In genomic region chr3:60742606-60743145, GRCh38 we compare ENCODE assay signal across 12 cellular contexts.
A peak's percentile ranks its signal among the peaks of the same experiment; 100 is the strongest.
DNase-seq lines count a peak whose midpoint lies in the region; ATAC-seq and TF ChIP-seq lines count a peak whose summit lies in the region.
"Had no signal": no experiment of that assay in that cellular context is flagged by ENCODE, and none has a peak within 500 bp of the region (broad histone marks: within the 10 kb centered on the region; RNA-seq: fewer than 3 reads in every experiment).

No MANE protein-coding gene starts in this region.

- in situ Hi-C loops in IMR-90 (cut with MboI; ENCODE audit: low sequenced_read_pairs), result no loop called here
- in situ Hi-C loops in brain microvascular endothelial cell (cut with HindIII; ENCODE audit: low pct_ligation_motif_present, low sequenced_read_pairs), result no loop called here
- in situ Hi-C loops in ACHN (cut with HindIII; ENCODE audit: low pct_ligation_motif_present, low pct_unique_long_range_greater_than_20kb, low sequenced_read_pairs), result no loop called here

- TF ChIP-seq RAD21 in IMR-90 (IDR thresholded peaks at IDR 0.05; ENCODE audit: low read length), result no peak

- no peaks in the 10 kb centered on the region for H3K27me3 Mint-ChIP-seq in activated naive CD4-positive, alpha-beta T cell treated with anti-CD3 and anti-CD28 coated beads, Interleukin-2, amount 10 ng/mL, durations not matched to agents 7 days and 5 days

- no peak overlapping the region for H2AK5ac ChIP-seq in IMR-90 (ENCODE audit: low read depth, low read length)

- no CpG with 5 or more reads among the region's 8 CpGs for WGBS in IMR-90 (ENCODE audit: extremely low coverage in 2 of 2, insufficient read length in 1 of 2), 2 experiments

- no peaks in the 10 kb centered on the region for H4K20me1 ChIP-seq in IMR-90 (ENCODE audit: insufficient read depth, low read length)

- no peak overlapping the region for H2BK5ac ChIP-seq in IMR-90 (ENCODE audit: low read depth, low read length, poor library complexity, severe bottlenecking)

- CTCF ChIA-PET in IMR-90 (lab: Yijun Ruan, JAX), result interaction anchor here (0.7 kb wide), 1 partner anchor 16 kb away, joined by 3 read pairs; no protein-coding TSS in a partner anchor
- CTCF ChIA-PET in activated naive CD4-positive, alpha-beta T cell treated with anti-CD3 and anti-CD28 coated beads, Interleukin-2, amount 10 ng/mL, durations not matched to agents 7 days and 5 days (lab: Charles Lee), result no interaction called here

- H4K91ac ChIP-seq in IMR-90 (ENCODE audit: insufficient read depth, low read depth, low read length), result no peak overlapping the region; the same call in 1 of the 2 replicates

- no peak overlapping the region for H2AFZ ChIP-seq in IMR-90 (replicated peaks; ENCODE audit: low read length, poor library complexity)

- TF ChIP-seq POLR2A in IMR-90 (IDR thresholded peaks at IDR 0.05; ENCODE audit: low read depth, low read length), result no peak

- DNase-seq in AG09309 (ENCODE audit: low read depth), result no peak
- DNase-seq in IMR-90, result peak; percentile 47
- peak; percentile 63 for DNase-seq in brain microvascular endothelial cell
- DNase-seq in iPS-NIHi7 (ENCODE audit: extremely low spot score), result peak; percentile 83
- DNase-seq in D341Med (ENCODE audit: low spot score), result no peak
- no peak for DNase-seq in NCI-H510A treated with DMSO at 0.1 percent for 48 hours (lab: John Stamatoyannopoulos, UW)
- DNase-seq in ACHN, result no peak
- no peak for DNase-seq in activated naive CD4-positive, alpha-beta T cell treated with anti-CD3 and anti-CD28 coated beads, Interleukin-2, amount 10 ng/mL, durations not matched to agents 7 days and 5 days
- DNase-seq: CD8-positive, alpha-beta T cell; NCI-H1417 treated with DMSO at 0.1 percent for 48 hours; T-helper 2 cell had no signal

- H2AK9ac ChIP-seq in IMR-90 (replicated peaks; ENCODE audit: low read depth, low read length, poor library complexity), result no peak overlapping the region

- no peaks in the 10 kb centered on the region for H3K36me3 Mint-ChIP-seq in activated naive CD4-positive, alpha-beta T cell treated with anti-CD3 and anti-CD28 coated beads, Interleukin-2, amount 10 ng/mL, durations not matched to agents 7 days and 5 days
- H3K36me3 Mint-ChIP-seq: CD8-positive, alpha-beta T cell had no signal

- no peak overlapping the region for H3K4ac ChIP-seq in IMR-90 (ENCODE audit: low read depth, low read length)

- no peak overlapping the region for H3K9ac ChIP-seq in IMR-90 (ENCODE audit: low read depth, low read length)

- peak; percentile 60 for TF ChIP-seq CTCF in AG09309 (IDR thresholded peaks at IDR 0.05; ENCODE audit: control insufficient read depth, insufficient read depth, low read depth, low read length, missing control alignments)
- peak; percentile 27 for TF ChIP-seq CTCF in IMR-90 (conservative IDR thresholded peaks at IDR 0.05; ENCODE audit: low read depth, low read length)
- TF ChIP-seq CTCF in brain microvascular endothelial cell (IDR thresholded peaks at IDR 0.05; ENCODE audit: low read depth, low read length, missing control alignments), result peak; percentile 86

- H3K4me3 ChIP-seq in AG09309 (ENCODE audit: control insufficient read depth, low read depth, low read length) (no peak overlapping the region), IMR-90 (ENCODE audit: insufficient read depth, low read depth, low read length) (no peak overlapping the region), brain microvascular endothelial cell (ENCODE audit: low read depth, low read length) (no peak overlapping the region)

- peak; percentile 84 for ATAC-seq in IMR-90 (ENCODE audit: low read depth)
- ATAC-seq: CD8-positive, alpha-beta T cell had no signal

- H3K4me2 ChIP-seq in IMR-90 (ENCODE audit: low read depth, low read length), result no peak overlapping the region

- H3K4me1 Mint-ChIP-seq in activated naive CD4-positive, alpha-beta T cell treated with anti-CD3 and anti-CD28 coated beads, Interleukin-2, amount 10 ng/mL, durations not matched to agents 7 days and 5 days, result no peaks in the 10 kb centered on the region

- no peaks in the 10 kb centered on the region for H3K9me3 ChIP-seq in IMR-90 (ENCODE audit: control insufficient read depth, insufficient read depth, low read length)

- peak overlapping the region; percentile 35; the same call in 1 of the 2 replicates for H3K18ac ChIP-seq in IMR-90 (ENCODE audit: low read depth, low read length)

- H3K27ac ChIP-seq in IMR-90 (ENCODE audit: insufficient read depth, low read length) (no peak overlapping the region), brain microvascular endothelial cell (peak overlapping the region; percentile 38)

- no peak overlapping the region for H3K56ac ChIP-seq in IMR-90 (ENCODE audit: extremely low read depth, insufficient read depth, low read length)

- intact Hi-C loops in IMR-90 (cut with micrococcal nuclease), result no loop called here

- H3K36me3 ChIP-seq in IMR-90 (ENCODE audit: control insufficient read depth, insufficient read depth, low read length) (no peaks in the 10 kb centered on the region), brain microvascular endothelial cell (replicated peaks) (no peaks in the 10 kb centered on the region)

- H2BK15ac ChIP-seq in IMR-90 (ENCODE audit: low read depth, low read length), result no peak overlapping the region

- peaks cover 2% of the 10 kb centered on the region for H3K9me3 Mint-ChIP-seq in activated naive CD4-positive, alpha-beta T cell treated with anti-CD3 and anti-CD28 coated beads, Interleukin-2, amount 10 ng/mL, durations not matched to agents 7 days and 5 days
- H3K9me3 Mint-ChIP-seq: activated T-helper 2 cell treated with anti-CD3 and anti-CD28 coated beads, Interferon-gamma antibody, Interleukin-2, Interleukin-4, amounts not matched to agents 10 μg/mL and 5 μg/mL and 100 μg/mL, durations not matched to agents 14 hours and 24 hours and 36 hours; CD8-positive, alpha-beta T cell had no signal

- H3K14ac ChIP-seq in IMR-90 (replicated peaks; ENCODE audit: low read depth, low read length), result no peak overlapping the region

- no peak overlapping the region; a peak in 1 of 4 replicates for H4K8ac ChIP-seq in IMR-90 (ENCODE audit: low read depth in 2 of 2, low read length in 2 of 2)

- H3K23ac ChIP-seq in IMR-90 (ENCODE audit: low read depth, low read length), result no peak overlapping the region

- H3K4me1 ChIP-seq in IMR-90 (ENCODE audit: control insufficient read depth, insufficient read depth, low read length), result peaks cover 4% of the 10 kb centered on the region

- BruUV-seq in IMR-90 (replicated peaks; lab: Mats Ljungman, UMichigan), result no TSS peak

- peak overlapping the region; percentile 15; the same call in 1 of the 2 replicates for H4K5ac ChIP-seq in IMR-90 (ENCODE audit: low read depth, low read length)

- dilution Hi-C loops in IMR-90 (cut with HindIII; ENCODE audit: low sequenced_read_pairs, unreplicated experiment), result no loop called here

- H3K4me3 Mint-ChIP-seq in activated naive CD4-positive, alpha-beta T cell treated with anti-CD3 and anti-CD28 coated beads, Interleukin-2, amount 10 ng/mL, durations not matched to agents 7 days and 5 days, result no peak overlapping the region
- H3K4me3 Mint-ChIP-seq: CD8-positive, alpha-beta T cell had no signal

- H3K27me3 ChIP-seq in IMR-90 (ENCODE audit: control insufficient read depth, insufficient read depth, low read length), result no peaks in the 10 kb centered on the region
- H3K27me3 ChIP-seq in brain microvascular endothelial cell (replicated peaks), result no peaks in the 10 kb centered on the region

- POLR2A ChIA-PET in IMR-90 (lab: Charles Lee; ENCODE audit: unreplicated experiment), result no interaction called here

- no peaks in the 10 kb centered on the region for H3K9me1 ChIP-seq in IMR-90 (ENCODE audit: insufficient read depth, low read length)

- no peak overlapping the region for H3K27ac Mint-ChIP-seq in activated naive CD4-positive, alpha-beta T cell treated with anti-CD3 and anti-CD28 coated beads, Interleukin-2, amount 10 ng/mL, durations not matched to agents 7 days and 5 days
- H3K27ac Mint-ChIP-seq: activated T-helper 2 cell treated with anti-CD3 and anti-CD28 coated beads, Interferon-gamma antibody, Interleukin-2, Interleukin-4, amounts not matched to agents 10 μg/mL and 5 μg/mL and 100 μg/mL, durations not matched to agents 14 hours and 24 hours and 36 hours; CD8-positive, alpha-beta T cell had no signal

- peak overlapping the region; percentile 24 for H2BK120ac ChIP-seq in IMR-90 (ENCODE audit: low read depth, low read length)

- no peaks in the 10 kb centered on the region for H3K79me1 ChIP-seq in IMR-90 (ENCODE audit: low read depth in 1 of 2, low read length in 2 of 2)

- H2BK20ac ChIP-seq in IMR-90 (ENCODE audit: low read depth, low read length), result 0 out of 2 replicates have a peak overlapping the region, but pooled peaks have one; percentile 17

TF ChIP-seq in IMR-90, 13 proteins besides CTCF, POLR2A, EP300 and RAD21:
- TF ChIP-seq ELK1 (IDR thresholded peaks at IDR 0.05; ENCODE audit: borderline replicate concordance, low read depth, low read length), result no peak
- TF ChIP-seq NFE2L2 (IDR thresholded peaks at IDR 0.05; ENCODE audit: low read depth, low read length), result no peak
- TF ChIP-seq SMC3 (IDR thresholded peaks at IDR 0.05; ENCODE audit: low read depth, low read length), result peak; percentile 24; the same call in 1 of the 2 replicates
- no peak for TF ChIP-seq USF2 (IDR thresholded peaks at IDR 0.05; ENCODE audit: low read depth, low read length)
TF ChIP-seq in IMR-90: peak in this region for 1.

Comparison
In these comparisons a context has a peak if more than half of its experiments do, and no peak if none do; other contexts are left out.
1. DNase-seq: peak in IMR-90 (single experiment), brain microvascular endothelial cell (single experiment) and iPS-NIHi7 (single experiment); none in AG09309 (single experiment), D341Med (single experiment), NCI-H510A treated with DMSO at 0.1 percent for 48 hours (single experiment), ACHN (single experiment) and activated naive CD4-positive, alpha-beta T cell treated with anti-CD3 and anti-CD28 coated beads, Interleukin-2, amount 10 ng/mL, durations not matched to agents 7 days and 5 days (single experiment).
2. CTCF ChIP-seq: peak in every context shown above with its lines; median percentile 86 in brain microvascular endothelial cell; 60 in AG09309; 27 in IMR-90.